21 cellular contexts compared by ENCODE assay signal in the genomic region with DNA sequence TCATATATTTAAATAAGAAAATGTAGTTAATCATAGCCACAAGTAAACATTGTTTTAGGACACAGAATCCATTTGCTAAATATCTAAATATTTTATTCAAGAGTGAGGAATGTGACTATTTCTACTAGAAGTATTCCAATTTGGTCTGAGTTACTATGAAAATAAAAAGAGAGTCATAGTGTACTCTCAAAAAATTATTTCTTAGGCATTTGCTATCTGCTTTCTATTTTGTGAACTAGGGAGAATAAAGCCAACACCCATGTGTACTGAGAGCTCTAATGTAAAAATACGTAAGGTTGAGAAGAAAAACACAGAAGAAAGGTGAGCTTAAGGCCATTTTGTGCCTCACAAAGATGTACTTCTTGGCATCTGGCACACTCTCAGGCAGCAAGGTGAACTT.
"Had no signal": no experiment of that assay in that cellular context is flagged by ENCODE, and none has a peak within 500 bp of the region (broad histone marks: within the 10 kb centered on the region; RNA-seq: fewer than 3 reads in every experiment).

No MANE protein-coding gene starts in this region.

- H2AFZ ChIP-seq: neural progenitor cell had no signal

- H3K27ac ChIP-seq: esophagus squamous epithelium, gastroesophageal sphincter, left lung, lower lobe of right lung, neural progenitor cell, psoas muscle, thyroid gland, upper lobe of left lung, vagina had no signal

- ATAC-seq: gastroesophageal sphincter; left lung; lower lobe of right lung; natural killer cell treated with Interleukin-12 subunit alpha and Interleukin-12 subunit beta and Interleukin-15 and Interleukin-18, amount 100 ng/mL, for 72 hours; psoas muscle had no signal

- H3K9ac ChIP-seq: neural progenitor cell had no signal

- H3K4me3 Mint-ChIP-seq: dendritic cell treated with granulocyte-macrophage colony-stimulating factor and Interleukin-4, amounts not matched to agents 40 ng/mL and 50 ng/mL, for 4 days; immature natural killer cell; natural killer cell treated with Interleukin-12 subunit alpha and Interleukin-12 subunit beta and Interleukin-15 and Interleukin-18, amount 100 ng/mL, for 72 hours; neural progenitor cell had no signal

- DNase-seq: esophagus squamous epithelium; foreskin fibroblast; glutamatergic neuron; immature natural killer cell; left lung; lower lobe of right lung; mesenchymal stem cell; midbrain; nucleus accumbens; psoas muscle; retina; stimulated activated CD4-positive, alpha-beta T cell treated with anti-CD3 and anti-CD28 coated beads, Interleukin-2, amount 100 ng/mL, for 48 hours; stimulated activated naive CD4-positive, alpha-beta T cell treated with Interleukin-2 at 50 U/mL for 16 hours; thyroid gland; upper lobe of left lung had no signal

- H3K27me3 Mint-ChIP-seq: dendritic cell treated with granulocyte-macrophage colony-stimulating factor and Interleukin-4, amounts not matched to agents 40 ng/mL and 50 ng/mL, for 4 days; natural killer cell treated with Interleukin-12 subunit alpha and Interleukin-12 subunit beta and Interleukin-15 and Interleukin-18, amount 100 ng/mL, for 72 hours had no signal

- H3K27me3 ChIP-seq: esophagus squamous epithelium, gastroesophageal sphincter, left lung, neural progenitor cell, thyroid gland, upper lobe of left lung, vagina had no signal

- H3K4me1 Mint-ChIP-seq: neural progenitor cell had no signal

- H3K36me3 Mint-ChIP-seq: natural killer cell treated with Interleukin-12 subunit alpha and Interleukin-12 subunit beta and Interleukin-15 and Interleukin-18, amount 100 ng/mL, for 72 hours had no signal

- H3K4me3 ChIP-seq: esophagus squamous epithelium, gastroesophageal sphincter, left lung, lower lobe of right lung, neural progenitor cell, psoas muscle, smooth muscle cell, thyroid gland, upper lobe of left lung, vagina had no signal

- H3K4me1 ChIP-seq: neural progenitor cell, psoas muscle, thyroid gland, vagina had no signal

- H3K27ac Mint-ChIP-seq: dendritic cell treated with granulocyte-macrophage colony-stimulating factor and Interleukin-4, amounts not matched to agents 40 ng/mL and 50 ng/mL, for 4 days; immature natural killer cell; natural killer cell treated with Interleukin-12 subunit alpha and Interleukin-12 subunit beta and Interleukin-15 and Interleukin-18, amount 100 ng/mL, for 72 hours; neural progenitor cell had no signal

- H3K36me3 ChIP-seq: esophagus squamous epithelium, gastroesophageal sphincter, left lung, lower lobe of right lung, neural progenitor cell, thyroid gland, upper lobe of left lung, vagina had no signal

- H3K9me3 Mint-ChIP-seq: dendritic cell treated with granulocyte-macrophage colony-stimulating factor and Interleukin-4, amounts not matched to agents 40 ng/mL and 50 ng/mL, for 4 days; immature natural killer cell; natural killer cell treated with Interleukin-12 subunit alpha and Interleukin-12 subunit beta and Interleukin-15 and Interleukin-18, amount 100 ng/mL, for 72 hours had no signal

- H3K4me2 ChIP-seq: neural progenitor cell, smooth muscle cell had no signal

- H3K9me3 ChIP-seq: esophagus squamous epithelium, gastroesophageal sphincter, left lung, lower lobe of right lung, thyroid gland, upper lobe of left lung, vagina had no signal
